ENCODE assay signal across 23 cellular contexts in the genomic region with DNA sequence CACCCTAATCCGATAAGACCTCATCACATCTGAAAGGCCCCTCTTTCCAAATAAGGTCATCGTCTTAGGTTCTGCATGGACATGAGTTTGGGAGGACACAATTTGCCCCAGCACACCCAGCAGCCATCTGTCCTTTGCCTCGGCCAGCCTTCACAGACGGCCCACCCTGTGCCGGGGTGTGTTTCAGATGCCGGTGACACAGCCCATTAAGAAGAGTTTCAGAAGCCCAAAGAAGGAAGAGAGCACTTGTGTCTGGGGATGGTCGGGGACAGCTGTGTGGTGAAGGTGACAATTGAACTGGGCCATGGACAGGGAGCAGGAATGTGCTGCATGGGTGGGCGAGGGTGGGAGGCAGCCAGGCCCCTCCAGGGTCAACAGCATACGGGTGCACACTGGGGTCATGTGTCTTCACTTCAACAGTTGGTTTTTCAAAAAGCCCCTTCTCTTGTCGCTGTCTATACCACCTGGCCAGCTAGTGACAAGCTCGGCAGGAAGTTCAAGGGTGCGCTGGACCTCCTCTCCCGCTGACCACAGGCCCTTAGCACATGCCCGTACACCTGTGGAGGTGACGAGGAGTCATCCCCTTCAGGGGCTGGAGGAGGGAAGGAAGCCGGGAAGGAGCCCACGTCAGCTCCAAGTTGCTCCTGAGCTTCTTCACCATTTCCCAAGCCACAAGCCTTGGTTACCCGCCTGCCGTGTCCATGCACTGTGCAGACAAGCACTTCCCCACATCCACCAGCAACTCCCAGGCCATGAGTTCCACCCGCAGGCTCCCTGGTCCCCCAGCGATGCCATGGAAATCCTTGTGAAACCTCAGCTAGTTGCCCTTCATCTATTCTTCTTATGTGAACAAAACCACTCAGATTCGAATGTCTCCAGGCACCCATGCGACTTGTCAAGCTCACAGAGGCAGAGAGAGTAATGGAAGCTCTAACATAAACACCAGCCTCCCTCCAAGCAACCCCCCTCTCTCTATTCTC.
"Had no signal": no experiment of that assay in that cellular context is flagged by ENCODE, and none has a peak within 500 bp of the region (broad histone marks: within the 10 kb centered on the region; RNA-seq: fewer than 3 reads in every experiment).

No MANE protein-coding gene starts in this region.

- H3K27ac Mint-ChIP-seq: activated B cell treated with CpG ODN at 0.5 μM for 24 hours; activated naive CD8-positive, alpha-beta T cell; activated T-helper 2 cell treated with anti-CD3 and anti-CD28 coated beads, Interferon-gamma antibody, Interleukin-2, Interleukin-4, amounts not matched to agents 10 μg/mL and 5 μg/mL and 100 μg/mL, durations not matched to agents 14 hours and 24 hours and 36 hours; memory B cell; stimulated activated naive B cell treated with anti-CD40 and anti-IgM and Interleukin-4, amounts not matched to agents 10 μg/mL and 1 μg/mL and 100 μg/mL, for 72 hours had no signal

- H3K4me1 Mint-ChIP-seq: activated B cell treated with CpG ODN at 0.5 μM for 24 hours; memory B cell; stimulated activated naive B cell treated with anti-CD40 and anti-IgM and Interleukin-4, amounts not matched to agents 10 μg/mL and 1 μg/mL and 100 μg/mL, for 72 hours had no signal

- H3K27ac ChIP-seq: adrenal gland, ascending aorta, heart left ventricle, ovary, right lobe of liver, thoracic aorta, upper lobe of left lung had no signal

- H3K4me2 ChIP-seq: smooth muscle cell had no signal

- H3K4me1 ChIP-seq: adrenal gland, right lobe of liver, upper lobe of left lung had no signal

- H3K4me3 Mint-ChIP-seq: activated B cell treated with CpG ODN at 0.5 μM for 24 hours; activated naive CD8-positive, alpha-beta T cell; activated T-cell treated with anti-CD3 and anti-CD28 coated beads, Interleukin-2, amount 50 U/mL, for 4 hours; memory B cell; neural crest cell; stimulated activated naive B cell treated with anti-CD40 and anti-IgM and Interleukin-4, amounts not matched to agents 10 μg/mL and 1 μg/mL and 100 μg/mL, for 72 hours had no signal

- DNase-seq: activated B cell treated with CpG ODN at 0.5 μM for 24 hours; activated CD4-positive, alpha-beta T cell treated with anti-CD3 and anti-CD28 coated beads for 4 hours; activated CD4-positive, alpha-beta T cell treated with anti-CD3 and anti-CD28 coated beads, Interleukin-2, amount 50 U/mL, for 48 hours; activated CD8-positive, alpha-beta memory T cell treated with anti-CD3 and anti-CD28 coated beads, Interleukin-2, amount 50 U/mL, for 48 hours; activated naive CD4-positive, alpha-beta T cell; activated T-cell treated with anti-CD3 and anti-CD28 coated beads, Interleukin-2, amount 50 U/mL, for 4 hours; adrenal gland; heart left ventricle; mucosa of descending colon; ovary; right lobe of liver; stimulated activated CD4-positive, alpha-beta T cell treated with anti-CD3 and anti-CD28 coated beads, Interleukin-2, amount 100 ng/mL, for 48 hours; stimulated activated CD8-positive, alpha-beta memory T cell treated with anti-CD3 and anti-CD28 coated beads, Interleukin-4, amount 100 ng/mL, for 48 hours; stimulated activated naive B cell treated with anti-CD40 and anti-IgM and Interleukin-4, amounts not matched to agents 10 μg/mL and 1 μg/mL and 100 μg/mL, for 72 hours; T-helper 9 cell; upper lobe of left lung had no signal

- H3K9me3 Mint-ChIP-seq: activated T-helper 2 cell treated with anti-CD3 and anti-CD28 coated beads, Interferon-gamma antibody, Interleukin-2, Interleukin-4, amounts not matched to agents 10 μg/mL and 5 μg/mL and 100 μg/mL, durations not matched to agents 14 hours and 24 hours and 36 hours had no signal

- H3K27me3 Mint-ChIP-seq: activated naive CD8-positive, alpha-beta T cell had no signal

- H3K27me3 ChIP-seq: adrenal gland, ascending aorta, ovary, right lobe of liver, upper lobe of left lung had no signal

- H3K36me3 Mint-ChIP-seq: activated naive CD8-positive, alpha-beta T cell had no signal

- H3K9me3 ChIP-seq: adrenal gland, ascending aorta, mucosa of descending colon, ovary, right lobe of liver, thoracic aorta had no signal

- ATAC-seq: activated T-cell treated with anti-CD3 and anti-CD28 coated beads, Interleukin-2, amount 50 U/mL, for 4 hours; heart left ventricle; mucosa of descending colon; right lobe of liver; stimulated activated naive B cell treated with anti-CD40 and anti-IgM and Interleukin-4, amounts not matched to agents 10 μg/mL and 1 μg/mL and 100 μg/mL, for 72 hours had no signal

- H3K36me3 ChIP-seq: adrenal gland, ascending aorta, heart left ventricle, ovary, right lobe of liver, thoracic aorta, upper lobe of left lung had no signal

- H3K4me3 ChIP-seq: adrenal gland, ascending aorta, heart left ventricle, mucosa of descending colon, ovary, right lobe of liver, smooth muscle cell, thoracic aorta, upper lobe of left lung had no signal
